19 cellular contexts compared by ENCODE assay signal in genomic region chr14:59664741-59665140, GRCh38.
DNase-seq lines count a peak whose midpoint lies in the region; ATAC-seq and TF ChIP-seq lines count a peak whose summit lies in the region.
"Had no signal": no experiment of that assay in that cellular context is flagged by ENCODE, and none has a peak within 500 bp of the region (broad histone marks: within the 10 kb centered on the region; RNA-seq: fewer than 3 reads in every experiment).

No MANE protein-coding gene starts in this region.

- no peak overlapping the region for H3K4me2 ChIP-seq in H9 (ENCODE audit: insufficient read depth, insufficient read length, low read length)

- H3K27ac Mint-ChIP-seq in H9 = no peak overlapping the region
- H3K27ac Mint-ChIP-seq: activated CD8-positive, alpha-beta T cell treated with anti-CD3 and anti-CD28 coated beads for 36 hours; activated naive CD4-positive, alpha-beta T cell treated with anti-CD3 and anti-CD28 coated beads for 36 hours; CD4-positive, alpha-beta T cell; natural killer cell had no signal

- no peak overlapping the region for H3K4ac ChIP-seq in H9 (ENCODE audit: low read depth, low read length)

- no peak overlapping the region for H4K5ac ChIP-seq in H9 (ENCODE audit: insufficient read length, low read depth, low read length)

- H3K9me3 ChIP-seq in H9 (ENCODE audit: control insufficient read depth, low read depth, low read length) = no peaks in the 10 kb centered on the region
- H3K9me3 ChIP-seq: ovary had no signal

- no peak overlapping the region for H2BK20ac ChIP-seq in H9 (ENCODE audit: low read depth, low read length, poor library complexity, severe bottlenecking)

- no peak overlapping the region for H3K27ac ChIP-seq in RWPE1
- no peak overlapping the region for H3K27ac ChIP-seq in H9 (ENCODE audit: insufficient read length, low read depth, low read length)
- H3K27ac ChIP-seq: ovary, right atrium auricular region, suprapubic skin had no signal

- no peaks in the 10 kb centered on the region for H3K4me1 ChIP-seq in H9 (ENCODE audit: insufficient read depth, low read length)
- H3K4me1 ChIP-seq: right atrium auricular region, suprapubic skin had no signal

- H2BK120ac ChIP-seq in H9 (ENCODE audit: low read depth, low read length, poor library complexity, severe bottlenecking) = no peak overlapping the region

- no peak overlapping the region for H2AFZ ChIP-seq in H9 (ENCODE audit: low read length)

- no peak overlapping the region for H4K8ac ChIP-seq in H9 (replicated peaks; ENCODE audit: insufficient read length, low read depth, low read length)

- no peak overlapping the region for H4K91ac ChIP-seq in H9 (ENCODE audit: insufficient read length, low read depth, low read length)

- no peak for TF ChIP-seq CTCF in RWPE1 (conservative IDR thresholded peaks at IDR 0.05; ENCODE audit: low read depth)
- no peak for TF ChIP-seq CTCF in fibroblast of pulmonary artery (IDR thresholded peaks at IDR 0.05; ENCODE audit: low read length, missing control alignments)
- TF ChIP-seq CTCF in H9 (conservative IDR thresholded peaks at IDR 0.05) = no peak

- POLR2A ChIA-PET in RWPE1 (lab: Yijun Ruan, JAX; ENCODE audit: low non-redundant PET) = no interaction called here

- H3T11ph ChIP-seq in H9 (ENCODE audit: low read length) = no peak overlapping the region

- no peak overlapping the region for H3K4me3 ChIP-seq in fibroblast of pulmonary artery (replicated peaks; ENCODE audit: low read depth, low read length)
- H3K4me3 ChIP-seq: ovary, right atrium auricular region, suprapubic skin had no signal

- no peaks in the 10 kb centered on the region for H4K20me1 ChIP-seq in H9 (ENCODE audit: control insufficient read depth, insufficient read depth, insufficient read length)

- CTCF ChIA-PET in RWPE1 (lab: Yijun Ruan, JAX) = interaction anchor here (0.6 kb wide), 1 partner anchor 10 kb away, joined by 4 read pairs; no protein-coding TSS in a partner anchor

- no peak overlapping the region for H2BK15ac ChIP-seq in H9 (ENCODE audit: low read depth, low read length)

- no peak overlapping the region for H3K14ac ChIP-seq in H9 (ENCODE audit: insufficient read depth, low read length)

- H3K4me1 Mint-ChIP-seq in H9 = no peaks in the 10 kb centered on the region
- H3K4me1 Mint-ChIP-seq: central memory CD8-positive, alpha-beta T cell; natural killer cell had no signal

- no peak overlapping the region for H3K18ac ChIP-seq in H9 (ENCODE audit: insufficient read length, low read depth, low read length)

- no peak overlapping the region for H3K56ac ChIP-seq in H9 (ENCODE audit: insufficient read length, low read depth, low read length)

- H3K27me3 Mint-ChIP-seq in H9 (ENCODE audit: low read depth) = peaks cover 4% of the 10 kb centered on the region
- H3K27me3 Mint-ChIP-seq: CD4-positive, alpha-beta T cell; central memory CD8-positive, alpha-beta T cell had no signal

- no peaks in the 10 kb centered on the region for H3K79me1 ChIP-seq in H9 (ENCODE audit: insufficient read depth, low read depth, low read length, poor library complexity, severe bottlenecking)

- no CpG with 5 or more reads among the region's 2 CpGs for WGBS in H9 (ENCODE audit: extremely low coverage, insufficient read length, low lambda C conversion rate)

- H3K4me3 Mint-ChIP-seq in H9 = no peak overlapping the region
- H3K4me3 Mint-ChIP-seq: activated CD8-positive, alpha-beta T cell treated with anti-CD3 and anti-CD28 coated beads for 36 hours; activated naive CD4-positive, alpha-beta T cell treated with anti-CD3 and anti-CD28 coated beads for 36 hours; CD4-positive, alpha-beta T cell; central memory CD8-positive, alpha-beta T cell; natural killer cell had no signal

- H3K23me2 ChIP-seq in H9 (ENCODE audit: insufficient read length, low read depth, low read length, poor library complexity, severe bottlenecking) = no peaks in the 10 kb centered on the region

- H3K9me3 Mint-ChIP-seq in H9 = peaks cover 9 to 29% of the 10 kb centered on the region in 2 experiments

- H2AK5ac ChIP-seq in H9 (ENCODE audit: insufficient read length, low read length) = no peak overlapping the region

- H2BK5ac ChIP-seq in H9 (ENCODE audit: insufficient read length, low read length) = no peak overlapping the region

- no peak overlapping the region for H3K9ac ChIP-seq in H9 (ENCODE audit: extremely low read depth, insufficient read length, low read length)

- H3K36me3 Mint-ChIP-seq in H9 (ENCODE audit: insufficient read depth in 1 of 3, low read depth in 3 of 3) = peaks cover 0 to 1% (median 0%) of the 10 kb centered on the region in 3 experiments; a peak in 1 of 7 replicates
- H3K36me3 Mint-ChIP-seq: natural killer cell had no signal

- H3K27me3 ChIP-seq in H9 (ENCODE audit: insufficient read depth, low read length) = no peaks in the 10 kb centered on the region
- H3K27me3 ChIP-seq: ovary, right atrium auricular region, suprapubic skin had no signal

- ATAC-seq in GM18498 (IDR thresholded peaks at IDR 0.05; ENCODE audit: unreplicated experiment) = no peak
- ATAC-seq: activated CD8-positive, alpha-beta T cell treated with anti-CD3 and anti-CD28 coated beads for 36 hours; left lobe of liver; natural killer cell had no signal

- DNase-seq in COR-L47 (lab: John Stamatoyannopoulos, UW) = peak; percentile 74
- DNase-seq in HS-5 (ENCODE audit: low read depth) = peak; percentile 38
- peak; percentile 38 for DNase-seq in RWPE1 (ENCODE audit: low spot score)
- peak; percentile 3 for DNase-seq in fibroblast of pulmonary artery (ENCODE audit: low read depth)
- no peak for DNase-seq in DMS53 (lab: John Stamatoyannopoulos, UW)
- no peak for DNase-seq in NCI-H446 (lab: John Stamatoyannopoulos, UW)
- DNase-seq in H9 = no peak
- DNase-seq: activated CD8-positive, alpha-beta T cell treated with anti-CD3 and anti-CD28 coated beads for 36 hours; activated naive CD4-positive, alpha-beta T cell treated with anti-CD3 and anti-CD28 coated beads for 36 hours; CD4-positive, alpha-beta T cell; natural killer cell; NCI-H1436; NCI-H226; ovary had no signal

- H3K79me2 ChIP-seq in H9 (ENCODE audit: insufficient read depth, low read length) = no peaks in the 10 kb centered on the region

- no peak overlapping the region for H2BK12ac ChIP-seq in H9 (ENCODE audit: insufficient read length, low read depth, low read length)

- no peak overlapping the region for H3K23ac ChIP-seq in H9 (ENCODE audit: insufficient read length, low read depth, low read length)

Comparison
In these comparisons a context has a peak if more than half of its experiments do, and no peak if none do; other contexts are left out.
1. DNase-seq: peak in COR-L47 (single experiment), HS-5 (single experiment), RWPE1 (single experiment) and fibroblast of pulmonary artery (single experiment); none in DMS53 (single experiment), NCI-H446 (0 of 2) and H9 (single experiment).